1 cellular context compared by ENCODE assay signal in genomic region chr22:44917372-44918165, GRCh38.
TF ChIP-seq lines count a peak whose summit lies in the region.

No MANE protein-coding gene starts in this region.

TF ChIP-seq in WTC11, 78 proteins besides CTCF, POLR2A, EP300 and RAD21 (continued from another document):
- TF ChIP-seq AR (CRISPR knock-in tag; IDR thresholded peaks at IDR 0.05), result no peak
- no peak for TF ChIP-seq ZNF671 (CRISPR knock-in tag; IDR thresholded peaks at IDR 0.05)
- TF ChIP-seq NFATC4 (CRISPR knock-in tag; IDR thresholded peaks at IDR 0.05), result no peak
- no peak for TF ChIP-seq JAZF1 (CRISPR knock-in tag; IDR thresholded peaks at IDR 0.05)
- TF ChIP-seq KAT7 (CRISPR knock-in tag; IDR thresholded peaks at IDR 0.05; ENCODE audit: borderline replicate concordance), result no peak
- no peak for TF ChIP-seq RORB (CRISPR knock-in tag; IDR thresholded peaks at IDR 0.05)
- TF ChIP-seq ZBTB43 (CRISPR knock-in tag; IDR thresholded peaks at IDR 0.05), result no peak
- TF ChIP-seq CBFB (CRISPR knock-in tag; IDR thresholded peaks at IDR 0.05; ENCODE audit: low read depth), result no peak
- no peak for TF ChIP-seq MAX (CRISPR knock-in tag; IDR thresholded peaks at IDR 0.05)
- no peak for TF ChIP-seq NR3C1 (CRISPR knock-in tag; conservative IDR thresholded peaks at IDR 0.05; ENCODE audit: low read depth)
- TF ChIP-seq ZNF425 (CRISPR knock-in tag; conservative IDR thresholded peaks at IDR 0.05), result no peak
- no peak for TF ChIP-seq ETV6 (CRISPR knock-in tag; IDR thresholded peaks at IDR 0.05)
